ENCODE assay signal across 1 cellular context in genomic region chr16:11915644-11916523, GRCh38.
TF ChIP-seq lines count a peak whose summit lies in the region.

Gene GSPT1, minus strand, starts transcription at chr16:11915956. Its CDS starts 236 bp downstream, at chr16:11915720.

TF ChIP-seq in K562, 482 proteins besides CTCF, POLR2A, EP300 and RAD21 (continued from another document and continues in another):
- no peak for TF ChIP-seq HOMEZ (CRISPR knock-in tag; IDR thresholded peaks at IDR 0.05)
- TF ChIP-seq ILF3 (IDR thresholded peaks at IDR 0.05; ENCODE audit: borderline replicate concordance), result no peak
- no peak for TF ChIP-seq THRAP3 (IDR thresholded peaks at IDR 0.05; ENCODE audit: borderline replicate concordance)
- TF ChIP-seq SREBF2 (CRISPR knock-in tag; IDR thresholded peaks at IDR 0.05), result no peak
- TF ChIP-seq ZNF140 (CRISPR knock-in tag; IDR thresholded peaks at IDR 0.05), result no peak
- TF ChIP-seq U2AF1 (optimal IDR thresholded peaks at IDR 0.05; ENCODE audit: low read depth, low read length), result peak; percentile 70
- TF ChIP-seq ZNF444 (CRISPR knock-in tag; IDR thresholded peaks at IDR 0.05), result no peak
- TF ChIP-seq RNF219 (CRISPR knock-in tag; IDR thresholded peaks at IDR 0.05), result no peak
- peak; percentile 94; the same call in 1 of the 2 replicates for TF ChIP-seq DMBX1 (CRISPR knock-in tag; IDR thresholded peaks at IDR 0.05; ENCODE audit: borderline replicate concordance)
- peak; percentile 69; the same call in 1 of the 2 replicates for TF ChIP-seq MTA1 (IDR thresholded peaks at IDR 0.05; ENCODE audit: borderline replicate concordance)
- no peak for TF ChIP-seq SIN3B (IDR thresholded peaks at IDR 0.05; ENCODE audit: low read depth)
- TF ChIP-seq NONO (IDR thresholded peaks at IDR 0.05; ENCODE audit: low read depth in 2 of 2, low read length in 1 of 2), result no peak; a peak in 1 of 4 replicates
- TF ChIP-seq ZNF518B (CRISPR knock-in tag; IDR thresholded peaks at IDR 0.05), result no peak
- TF ChIP-seq ZFPM2 (CRISPR knock-in tag; IDR thresholded peaks at IDR 0.05), result no peak
- peak in 1 of 2 experiments; percentile 94; a peak in 2 of 4 replicates for TF ChIP-seq ARNT (IDR thresholded peaks at IDR 0.05)
- peak; percentile 83; the same call in 1 of the 2 replicates for TF ChIP-seq TOE1 (IDR thresholded peaks at IDR 0.05; ENCODE audit: borderline replicate concordance)
- no peak for TF ChIP-seq TOE1 (CRISPR knock-in tag; IDR thresholded peaks at IDR 0.05; ENCODE audit: borderline replicate concordance, low read depth)
- TF ChIP-seq FOSL1 (tag; conservative IDR thresholded peaks at IDR 0.05), result no peak
- TF ChIP-seq DACH1 (IDR thresholded peaks at IDR 0.05; ENCODE audit: partially characterized antibody), result no peak
- TF ChIP-seq RFX7 (CRISPR knock-in tag; IDR thresholded peaks at IDR 0.05), result no peak
- no peak for TF ChIP-seq HBP1 (CRISPR knock-in tag; IDR thresholded peaks at IDR 0.05)
- TF ChIP-seq SAFB (IDR thresholded peaks at IDR 0.05; ENCODE audit: borderline replicate concordance, low read depth, low read length), result 0 out of 2 replicates have a peak, but pooled peaks have one; percentile 56
- TF ChIP-seq LARP7 (IDR thresholded peaks at IDR 0.05), result 0 out of 2 replicates have a peak, but pooled peaks have one; percentile 7
- TF ChIP-seq EHMT2 (IDR thresholded peaks at IDR 0.05), result no peak
- TF ChIP-seq MCM7 (IDR thresholded peaks at IDR 0.05), result no peak
- no peak for TF ChIP-seq HLTF (IDR thresholded peaks at IDR 0.05)
- no peak for TF ChIP-seq CREBBP (IDR thresholded peaks at IDR 0.05; ENCODE audit: low read depth, low read length)
- TF ChIP-seq ZKSCAN3 (CRISPR knock-in tag; IDR thresholded peaks at IDR 0.05), result no peak
- TF ChIP-seq ELF1 (tag; IDR thresholded peaks at IDR 0.05), result peak; percentile 99
- TF ChIP-seq HDAC1 (IDR thresholded peaks at IDR 0.05), result peak in 1 of 2 experiments; percentile 83; a peak in 2 of 4 replicates
- TF ChIP-seq POLR2B (IDR thresholded peaks at IDR 0.05; ENCODE audit: low read depth, partially characterized antibody), result peak; percentile 73
- no peak for TF ChIP-seq NCOA2 (IDR thresholded peaks at IDR 0.05; ENCODE audit: partially characterized antibody in 2 of 2)
- peak; percentile 79; the same call in 1 of the 2 replicates for TF ChIP-seq BCL6 (CRISPR knock-in tag; IDR thresholded peaks at IDR 0.05)
- TF ChIP-seq ZC3H11A (IDR thresholded peaks at IDR 0.05; ENCODE audit: low read depth, low read length), result no peak
- TF ChIP-seq SRSF1 (IDR thresholded peaks at IDR 0.05; ENCODE audit: low read depth, low read length), result no peak
- no peak for TF ChIP-seq ZNF224 (CRISPR knock-in tag; IDR thresholded peaks at IDR 0.05)
- TF ChIP-seq IRF2 (CRISPR knock-in tag; IDR thresholded peaks at IDR 0.05), result peak; percentile 41; the same call in 1 of the 2 replicates
- TF ChIP-seq SAFB2 (IDR thresholded peaks at IDR 0.05; ENCODE audit: borderline replicate concordance, low read depth, low read length, severe bottlenecking), result no peak
- TF ChIP-seq PYGO2 (tag; IDR thresholded peaks at IDR 0.05), result no peak
- peak; percentile 87; the same call in 1 of the 2 replicates for TF ChIP-seq ZBTB9 (CRISPR knock-in tag; IDR thresholded peaks at IDR 0.05)
- TF ChIP-seq ZNF583 (CRISPR knock-in tag; IDR thresholded peaks at IDR 0.05), result peak; percentile 94
- no peak for TF ChIP-seq NFXL1 (CRISPR knock-in tag; IDR thresholded peaks at IDR 0.05)
- TF ChIP-seq DIDO1 (tag; IDR thresholded peaks at IDR 0.05; ENCODE audit: low read depth), result no peak; the same call in 1 of the 2 replicates
- TF ChIP-seq ETS2 (tag; IDR thresholded peaks at IDR 0.05; ENCODE audit: borderline replicate concordance, poor library complexity, severe bottlenecking), result no peak
- no peak for TF ChIP-seq ZC3H8 (IDR thresholded peaks at IDR 0.05)
- peak; percentile 73 for TF ChIP-seq NBN (IDR thresholded peaks at IDR 0.05; ENCODE audit: low read depth)
- TF ChIP-seq CREB5 (CRISPR knock-in tag; IDR thresholded peaks at IDR 0.05), result no peak
- no peak for TF ChIP-seq TFAM (CRISPR knock-in tag; conservative IDR thresholded peaks at IDR 0.05)
- peak; percentile 89 for TF ChIP-seq FIP1L1 (IDR thresholded peaks at IDR 0.05; ENCODE audit: low read depth, low read length, poor library complexity, severe bottlenecking)
- TF ChIP-seq MITF (IDR thresholded peaks at IDR 0.05), result peak; percentile 8; the same call in 1 of the 2 replicates
- no peak for TF ChIP-seq KAT2B (IDR thresholded peaks at IDR 0.05; ENCODE audit: low read depth, low read length)
- TF ChIP-seq CBFA2T2 (conservative IDR thresholded peaks at IDR 0.05), result no peak
- TF ChIP-seq ZNF764 (CRISPR knock-in tag; IDR thresholded peaks at IDR 0.05; ENCODE audit: low read depth), result peak; percentile 90
- TF ChIP-seq ZBTB33 (CRISPR knock-in tag; IDR thresholded peaks at IDR 0.05), result peak; percentile 44; the same call in 1 of the 2 replicates
- TF ChIP-seq ZNF23 (CRISPR knock-in tag; IDR thresholded peaks at IDR 0.05), result no peak
- peak; percentile 16 for TF ChIP-seq HNRNPK (IDR thresholded peaks at IDR 0.05; ENCODE audit: low read depth, low read length, poor library complexity, severe bottlenecking)
- no peak for TF ChIP-seq CTCFL (IDR thresholded peaks at IDR 0.05; ENCODE audit: borderline replicate concordance, insufficient read depth, low read depth, low read length, poor library complexity, severe bottlenecking)
